Comparison of ENCODE assay signal across 8 cellular contexts in the genomic region with DNA sequence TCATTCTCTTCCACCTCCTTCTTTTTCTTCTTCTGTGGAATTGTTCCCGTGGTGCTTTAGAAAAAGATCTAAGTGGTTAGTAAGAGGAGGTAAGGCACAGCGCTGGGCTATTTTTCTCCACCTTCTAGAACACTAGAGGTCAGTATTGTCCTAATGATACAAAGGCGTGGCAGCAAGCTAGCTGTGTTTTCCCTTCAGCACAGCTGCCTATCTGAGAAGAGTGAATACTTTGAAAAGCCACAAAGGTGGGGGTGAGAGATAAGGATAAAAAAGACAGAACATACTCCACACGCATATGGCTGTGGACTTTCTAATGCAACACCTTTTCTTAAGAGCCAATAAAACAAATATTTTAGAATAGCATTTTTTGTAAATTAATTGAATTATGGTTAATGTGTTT. TPM values are rescaled to one million over a fixed set of nuclear protein-coding genes. Genes with fewer than 3 reads are reported as not detected.
DNase-seq lines count a peak whose midpoint lies in the region; FAIRE-seq and TF ChIP-seq lines count a peak whose summit lies in the region.

No MANE protein-coding gene starts in this region.

- H3K9ac ChIP-seq in neural cell (ENCODE audit: low read length): peak overlapping the region; percentile 74

- intact Hi-C loops in tibial artery (cut with DNase I; ENCODE audit: low total_unique reads): no loop called here

- no peak overlapping the region for H3K27ac Mint-ChIP-seq in activated naive CD8-positive, alpha-beta T cell treated with anti-CD3 and anti-CD28 coated beads for 36 hours

- peaks cover 79% of the 10 kb centered on the region for H3K79me2 ChIP-seq in neural cell (replicated peaks; ENCODE audit: insufficient read depth, low read length)

- DNase-seq in GM10248 (ENCODE audit: extremely low spot score) (peak; percentile 46), H7 (peak; percentile 66), M059J (ENCODE audit: low read depth) (peak; percentile 63), OCI-M2 (lab: John Stamatoyannopoulos, UW; ENCODE audit: unreplicated experiment) (peak; percentile 40), tibial artery (no peak)
- DNase-seq in activated naive CD8-positive, alpha-beta T cell treated with anti-CD3 and anti-CD28 coated beads for 36 hours: no peak

- peak overlapping the region; percentile 84 for H3K4me2 ChIP-seq in neural cell (ENCODE audit: low read length)

- peaks cover 53% of the 10 kb centered on the region for H3K27me3 Mint-ChIP-seq in activated naive CD8-positive, alpha-beta T cell treated with anti-CD3 and anti-CD28 coated beads for 36 hours

- peak; percentile 23 for FAIRE-seq in endometrium (lab: Jason Lieb, UNC)

- H3K36me3 ChIP-seq in H7 (replicated peaks; ENCODE audit: control insufficient read depth, insufficient read depth, low read length) (no peaks in the 10 kb centered on the region), neural cell (ENCODE audit: insufficient read depth, low read length) (no peaks in the 10 kb centered on the region), tibial artery (no peaks in the 10 kb centered on the region)

- no peaks in the 10 kb centered on the region for H3K9me2 ChIP-seq in neural cell (ENCODE audit: insufficient read depth, low read length)

- peak; percentile 63 for TF ChIP-seq CTCF in GM10248 (IDR thresholded peaks at IDR 0.05; ENCODE audit: control extremely low read depth, extremely low read depth, low read depth, missing control alignments)
- TF ChIP-seq CTCF in neural cell (IDR thresholded peaks at IDR 0.05; ENCODE audit: poor library complexity, severe bottlenecking): peak; percentile 93
- no peak for TF ChIP-seq CTCF in tibial artery (IDR thresholded peaks at IDR 0.05)

- POLR2A ChIA-PET in GM10248 (lab: Yijun Ruan, JAX): no interaction called here

- H3K4me1 ChIP-seq in tibial artery: peaks cover 0 to 5% (median 0%) of the 10 kb centered on the region in 4 donors

- no peaks in the 10 kb centered on the region for H4K20me1 ChIP-seq in neural cell (ENCODE audit: insufficient read depth)

- H3K9me3 ChIP-seq in neural cell (ENCODE audit: low read length): no peaks in the 10 kb centered on the region
- H3K9me3 ChIP-seq in tibial artery: no peaks in the 10 kb centered on the region

- no peaks in the 10 kb centered on the region for H3K4me1 Mint-ChIP-seq in activated naive CD8-positive, alpha-beta T cell treated with anti-CD3 and anti-CD28 coated beads for 36 hours

- H2AFZ ChIP-seq in neural cell (ENCODE audit: low read depth, low read length): no peak overlapping the region

- H3K4me3 Mint-ChIP-seq in activated naive CD8-positive, alpha-beta T cell treated with anti-CD3 and anti-CD28 coated beads for 36 hours: no peak overlapping the region

- peak overlapping the region; percentile 73 for H3K27ac ChIP-seq in neural cell (ENCODE audit: low read length)
- no peak overlapping the region for H3K27ac ChIP-seq in tibial artery

- H3K27me3 ChIP-seq in H7 (ENCODE audit: control insufficient read depth, insufficient read depth, low read length) (peaks cover 36% of the 10 kb centered on the region), neural cell (ENCODE audit: insufficient read depth, low read depth, low read length) (no peaks in the 10 kb centered on the region), tibial artery (peaks cover 0 to 32% of the 10 kb centered on the region in 2 donors)

- TF ChIP-seq EP300 in neural cell (conservative IDR thresholded peaks at IDR 0.05; ENCODE audit: poor library complexity, severe bottlenecking): no peak

- TF ChIP-seq RAD21 in neural cell (conservative IDR thresholded peaks at IDR 0.05): peak; percentile 95

- CTCF ChIA-PET in GM10248 (lab: Yijun Ruan, JAX): interaction anchor here (0.9 to 2.7 kb wide), 4 partner anchors 9 to 19 kb away, joined by 3 to 11 read pairs (median 6); no protein-coding TSS in a partner anchor

- H3K9me3 Mint-ChIP-seq in activated naive CD8-positive, alpha-beta T cell treated with anti-CD3 and anti-CD28 coated beads for 36 hours: peaks cover 3% of the 10 kb centered on the region

- peaks cover 3% of the 10 kb centered on the region for H3K36me3 Mint-ChIP-seq in activated naive CD8-positive, alpha-beta T cell treated with anti-CD3 and anti-CD28 coated beads for 36 hours

- H3K4me3 ChIP-seq in H7 (ENCODE audit: insufficient read depth, low read depth, low read length) (no peak overlapping the region), neural cell (ENCODE audit: low read length) (peak overlapping the region; percentile 75), tibial artery (no peak overlapping the region)

- H3F3A ChIP-seq in neural cell (ENCODE audit: insufficient read depth, low read length, poor library complexity, severe bottlenecking): no peaks in the 10 kb centered on the region

TF ChIP-seq in neural cell, 6 proteins besides CTCF, POLR2A, EP300 and RAD21:
- peak; percentile 93 for TF ChIP-seq SMC3 (conservative IDR thresholded peaks at IDR 0.05; ENCODE audit: poor library complexity)
- TF ChIP-seq MXI1 (conservative IDR thresholded peaks at IDR 0.05; ENCODE audit: poor library complexity, severe bottlenecking): peak; percentile 61
- TF ChIP-seq TAF1 (IDR thresholded peaks at IDR 0.05; ENCODE audit: low read depth): no peak

RNA-seq across cellular contexts. Expression of a gene that starts 2.1 kb away (rescaled TPM):
- total RNA-seq in H7 (2014; rRNA removed; shearing (Covaris generic)): 0.04 and 0.28 TPM in 2 replicates
- 0.05 TPM in 1 of 2 replicates, not detected in the other for total RNA-seq in M059J (2014; rRNA removed; shearing (Covaris generic))
- polyA plus RNA-seq in neural cell: 19.3 and 39.0 TPM in 2 replicates
- 238 and 256 TPM in 2 replicates for polyA minus RNA-seq in neural cell
- not detected for total RNA-seq in activated naive CD8-positive, alpha-beta T cell treated with anti-CD3 and anti-CD28 coated beads for 36 hours

Comparison
In these comparisons a context has a peak if more than half of its experiments do, and no peak if none do; other contexts are left out.
1. DNase-seq: peak in GM10248 (single experiment), H7 (single experiment), M059J (single experiment) and OCI-M2 (single experiment); none in activated naive CD8-positive, alpha-beta T cell treated with anti-CD3 and anti-CD28 coated beads for 36 hours (single experiment) and tibial artery (0 of 2).
2. CTCF ChIP-seq: peak in GM10248 (single experiment) and neural cell (single experiment); none in tibial artery (0 of 2).